8 cellular contexts compared by ENCODE assay signal in genomic region chr3:88000853-88001252, GRCh38. TPM values are rescaled to one million over a fixed set of nuclear protein-coding genes. Genes with fewer than 3 reads are reported as not detected.
DNase-seq lines count a peak whose midpoint lies in the region; ATAC-seq and TF ChIP-seq lines count a peak whose summit lies in the region.

No MANE protein-coding gene starts in this region.

- DNase-seq in EH (ENCODE audit: low read depth) (peak; percentile 7), RPMI7951 (ENCODE audit: low read depth) (peak; percentile 44), epithelial cell of esophagus (ENCODE audit: low read depth) (no peak), omental fat pad (ENCODE audit: low spot score) (no peak), NCI-H510A treated with DMSO at 0.1 percent for 48 hours (lab: John Stamatoyannopoulos, UW) (no peak), glomerular visceral epithelial cell (ENCODE audit: extremely low spot score) (no peak), SW 1271 (lab: John Stamatoyannopoulos, UW) (no peak)
- no peak for DNase-seq in stimulated activated naive CD4-positive, alpha-beta T cell (lab: John Stamatoyannopoulos, UW)

- H3K4me3 ChIP-seq in epithelial cell of esophagus (ENCODE audit: low read length) = peak overlapping the region; percentile 7

- ATAC-seq in omental fat pad (ENCODE audit: low FRiP score) = peak; percentile 44

- TF ChIP-seq CTCF in epithelial cell of esophagus (IDR thresholded peaks at IDR 0.05; ENCODE audit: insufficient read depth, low read depth, low read length, missing control alignments) (no peak), omental fat pad (IDR thresholded peaks at IDR 0.05) (no peak)

RNA-seq across cellular contexts. Expression of gene CGGBP1, which starts 58.0 kb away (rescaled TPM):
- total RNA-seq in RPMI7951 (2014; rRNA removed; shearing (Covaris generic)) = 82.3 and 94.9 TPM in 2 replicates
- total RNA-seq in omental fat pad = 10 to 100 TPM; 48.4 to 87.5 (median 60.7) TPM

RNA-seq across cellular contexts. Expression of gene ZNF654, which starts 58.2 kb away (rescaled TPM):
- total RNA-seq in RPMI7951 (2014; rRNA removed; shearing (Covaris generic)) = 17.3 and 18.1 TPM in 2 replicates
- total RNA-seq in omental fat pad = 10 to 100 TPM; 12.5 to 19.2 (median 16.0) TPM

Comparison
In these comparisons a context has a peak if more than half of its experiments do, and no peak if none do; other contexts are left out.
1. DNase-seq: peak in EH (single experiment) and RPMI7951 (single experiment); none in epithelial cell of esophagus (single experiment), omental fat pad (single experiment), stimulated activated naive CD4-positive, alpha-beta T cell (0 of 6), NCI-H510A treated with DMSO at 0.1 percent for 48 hours (single experiment), glomerular visceral epithelial cell (single experiment) and SW 1271 (0 of 2).